ENCODE assay signal across 8 cellular contexts in the genomic region with DNA sequence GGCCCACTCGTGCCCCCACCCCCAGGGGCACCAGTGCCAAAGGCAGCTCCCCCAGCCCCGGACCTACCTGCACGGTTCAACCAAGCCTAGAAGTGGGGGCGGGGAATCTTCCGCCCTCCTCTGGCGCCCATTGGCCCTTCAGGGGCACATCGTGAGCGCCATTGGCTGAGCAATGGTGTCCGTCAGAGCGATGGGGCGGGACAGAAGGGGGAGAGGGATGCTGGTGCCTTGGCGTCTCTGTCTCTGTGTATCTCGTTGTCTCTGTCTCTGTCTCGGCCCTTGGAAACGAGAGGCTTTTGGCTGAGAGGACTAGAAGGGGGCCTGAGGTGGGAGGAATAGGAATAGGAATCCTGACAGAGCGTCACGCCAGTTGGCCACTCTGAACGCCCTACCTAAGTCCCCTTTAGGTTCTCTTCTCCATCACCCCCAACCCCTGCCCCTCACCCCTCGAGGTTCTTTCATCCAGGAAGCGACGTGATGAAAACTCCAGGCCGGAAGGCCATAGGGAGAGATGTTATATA. TPM values are rescaled to one million over a fixed set of nuclear protein-coding genes. Genes with fewer than 3 reads are reported as not detected.
A peak's percentile ranks its signal among the peaks of the same experiment; 100 is the strongest.
DNase-seq lines count a peak whose midpoint lies in the region; ATAC-seq and TF ChIP-seq lines count a peak whose summit lies in the region.
"Not testable (repeated sequence)": the region's sequence is repeated elsewhere in the genome, so short reads cannot be mapped to it uniquely, and the experiment has no call there.

No MANE protein-coding gene starts in this region.

- peak overlapping the region; percentile 94 for H3K4me3 Mint-ChIP-seq in T-helper 2 cell treated with Interferon-gamma antibody and Interleukin-4, amounts not matched to agents 5 μg/mL and 100 μg/mL, for 36 hours

- H4K20me1 ChIP-seq in hepatocyte (ENCODE audit: insufficient read depth, poor library complexity, severe bottlenecking): not testable (repeated sequence)

- in situ Hi-C loops in astrocyte of the cerebellum (cut with HindIII; ENCODE audit: low sequenced_read_pairs): not testable (repeated sequence)

- H3K4me1 ChIP-seq in hepatocyte (ENCODE audit: insufficient read depth); rectal smooth muscle tissue (ENCODE audit: control insufficient read depth, insufficient read depth, low read length); aorta (ENCODE audit: control insufficient read depth in 1 of 2, insufficient read depth in 2 of 2, low read length in 2 of 2): not testable (repeated sequence)

- peak overlapping the region; percentile 83 for H3K27ac Mint-ChIP-seq in T-helper 2 cell treated with Interferon-gamma antibody and Interleukin-4, amounts not matched to agents 5 μg/mL and 100 μg/mL, for 36 hours

- not testable (repeated sequence) for H3K9me3 Mint-ChIP-seq in T-helper 2 cell treated with Interferon-gamma antibody and Interleukin-4, amounts not matched to agents 5 μg/mL and 100 μg/mL, for 36 hours

- not testable (repeated sequence) for H3K36me3 ChIP-seq in hepatocyte (replicated peaks; ENCODE audit: insufficient read depth, low read depth); rectal smooth muscle tissue (ENCODE audit: control insufficient read depth, insufficient read depth, low read length); aorta (ENCODE audit: control insufficient read depth in 1 of 2, insufficient read depth in 2 of 2, low read length in 1 of 2)

- not testable (repeated sequence) for H3K27me3 ChIP-seq in hepatocyte; rectal smooth muscle tissue (ENCODE audit: control insufficient read depth, insufficient read depth, low read length); aorta (ENCODE audit: control insufficient read depth in 1 of 2, insufficient read depth in 2 of 2, low read length in 1 of 2)

- not testable (repeated sequence) for H3K27me3 Mint-ChIP-seq in T-helper 2 cell treated with Interferon-gamma antibody and Interleukin-4, amounts not matched to agents 5 μg/mL and 100 μg/mL, for 36 hours (ENCODE audit: low read depth)

- not testable (repeated sequence) for H3K4me1 Mint-ChIP-seq in T-helper 2 cell treated with Interferon-gamma antibody and Interleukin-4, amounts not matched to agents 5 μg/mL and 100 μg/mL, for 36 hours (ENCODE audit: low read depth)

- H3K9ac ChIP-seq in rectal smooth muscle tissue (ENCODE audit: low read length): not testable (repeated sequence)

- WGBS in hepatocyte (ENCODE audit: low lambda C conversion rate, missing lambda C conversion rate): 1% methylated on average over 21 of the region's 22 CpGs
- WGBS in aorta, 2 donors: 0 to 1% methylated on average over 16 to 21 of the region's 22 CpGs

- ATAC-seq in GM18502 (IDR thresholded peaks at IDR 0.05; ENCODE audit: poor library complexity, unreplicated experiment): peak; percentile 98
- peak; percentile 93 for ATAC-seq in HG02943 (IDR thresholded peaks at IDR 0.05; ENCODE audit: low read depth, unreplicated experiment)
- peak; percentile 98 for ATAC-seq in aorta (ENCODE audit: low FRiP score)

- H3K4me3 ChIP-seq in astrocyte of the cerebellum (ENCODE audit: low read depth, low read length) (peak overlapping the region; percentile 45), hepatocyte (peak overlapping the region; percentile 32), rectal smooth muscle tissue (ENCODE audit: low read length) (peak overlapping the region; percentile 68), aorta (ENCODE audit: low read length in 2 of 2) (peak overlapping the region; percentile 76 to 86)

- not testable (repeated sequence) for H3K79me2 ChIP-seq in hepatocyte

- H2AFZ ChIP-seq in hepatocyte: peak overlapping the region; percentile 55

- intact Hi-C loops in aorta (cut with DNase I): not testable (repeated sequence)

- H3K9me3 ChIP-seq in hepatocyte (ENCODE audit: low read depth); aorta (ENCODE audit: control insufficient read depth, low read length): not testable (repeated sequence)

- TF ChIP-seq CTCF in astrocyte of the cerebellum (IDR thresholded peaks at IDR 0.05; ENCODE audit: low read depth, low read length, missing control alignments); hepatocyte (IDR thresholded peaks at IDR 0.05; ENCODE audit: poor library complexity): not testable (repeated sequence)

- H3K36me3 Mint-ChIP-seq in T-helper 2 cell treated with Interferon-gamma antibody and Interleukin-4, amounts not matched to agents 5 μg/mL and 100 μg/mL, for 36 hours (ENCODE audit: low read depth): not testable (repeated sequence)

- H3K4me2 ChIP-seq in hepatocyte: peak overlapping the region; percentile 70

- not testable (repeated sequence) for H3K9me2 ChIP-seq in hepatocyte (replicated peaks; ENCODE audit: insufficient read depth)

- peak; percentile 54 for DNase-seq in NCI-H187 treated with DMSO at 0.1 percent for 48 hours (lab: John Stamatoyannopoulos, UW)
- peak; percentile 94 for DNase-seq in T-helper 2 cell treated with Interferon-gamma antibody and Interleukin-4, amounts not matched to agents 5 μg/mL and 100 μg/mL, for 36 hours (ENCODE audit: low spot score)
- peak; percentile 47 for DNase-seq in astrocyte of the cerebellum (ENCODE audit: low read depth)
- peak; percentile 96 for DNase-seq in hepatocyte (ENCODE audit: low spot score)
- peak; percentile 93 to 99 for DNase-seq in aorta

- H3K27ac ChIP-seq in hepatocyte: peak overlapping the region; percentile 39
- not testable (repeated sequence) for H3K27ac ChIP-seq in rectal smooth muscle tissue (ENCODE audit: low read depth, low read length); aorta (ENCODE audit: low read depth in 1 of 2, low read length in 2 of 2)

RNA-seq across cellular contexts. Expression of a gene that starts 32.1 kb away (rescaled TPM):
- total RNA-seq in hepatocyte (68.2 and 84.3 TPM in 2 replicates), aorta (100 to 1,000 TPM in 1 of 2 donors, 10 to 100 TPM in 1; 94.1 to 109 TPM)
- polyA plus RNA-seq in hepatocyte (32.6 and 37.3 TPM in 2 replicates), aorta (10 to 100 TPM in 1 of 2 donors, 1 to 10 TPM in 1; 6.5 to 18.7 TPM)
